Comparison of ENCODE assay signal across 1 cellular context in the genomic region with DNA sequence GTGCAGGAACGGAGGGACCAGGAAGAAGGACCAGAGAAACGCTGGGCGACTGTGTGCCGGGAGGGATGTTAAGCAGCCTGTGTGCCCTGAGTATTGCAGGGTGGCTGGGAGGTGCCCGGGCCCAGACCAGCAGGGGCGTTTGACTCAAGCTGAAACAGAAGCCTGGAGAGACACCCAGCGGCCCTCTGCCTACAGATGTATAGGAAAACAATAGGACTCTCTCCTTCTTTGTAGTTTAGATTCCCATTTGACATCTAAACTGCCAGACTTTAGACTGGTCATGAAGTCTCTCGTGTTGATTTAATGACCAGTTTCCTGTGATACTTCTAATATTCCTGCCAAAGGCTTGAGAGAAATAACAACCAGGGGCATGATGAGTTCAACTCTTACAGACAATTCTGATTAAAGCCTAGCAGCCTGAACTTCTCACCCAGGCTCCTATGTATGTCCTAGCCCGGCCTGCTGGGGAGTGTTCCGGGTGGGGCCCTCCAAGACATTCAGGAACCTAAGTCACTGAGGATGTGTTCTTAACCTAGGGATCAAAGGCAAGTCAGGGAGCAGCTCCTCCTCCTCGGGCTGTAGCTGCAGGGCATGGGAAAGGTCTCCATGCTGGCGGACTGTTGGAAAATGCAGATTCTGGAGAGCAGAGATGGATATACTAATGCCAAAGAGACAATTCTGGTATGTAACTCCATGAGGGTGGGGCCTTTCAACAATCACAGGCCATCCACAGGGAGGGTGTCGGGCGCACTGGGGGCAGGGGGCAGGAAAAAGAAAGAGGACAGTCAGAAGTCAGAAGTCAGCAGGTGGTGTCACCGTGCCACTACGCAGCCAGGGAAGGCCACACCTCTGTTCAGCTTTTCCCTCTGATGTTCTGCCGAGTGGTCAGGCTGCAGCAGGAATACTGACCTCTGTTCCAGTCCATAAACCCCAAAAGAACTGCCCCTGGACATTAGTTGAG.
TF ChIP-seq lines count a peak whose summit lies in the region.

No MANE protein-coding gene starts in this region.

TF ChIP-seq in GM12878, 131 proteins besides CTCF, POLR2A, EP300 and RAD21 (continued from another document):
- TF ChIP-seq, protein P1, sequence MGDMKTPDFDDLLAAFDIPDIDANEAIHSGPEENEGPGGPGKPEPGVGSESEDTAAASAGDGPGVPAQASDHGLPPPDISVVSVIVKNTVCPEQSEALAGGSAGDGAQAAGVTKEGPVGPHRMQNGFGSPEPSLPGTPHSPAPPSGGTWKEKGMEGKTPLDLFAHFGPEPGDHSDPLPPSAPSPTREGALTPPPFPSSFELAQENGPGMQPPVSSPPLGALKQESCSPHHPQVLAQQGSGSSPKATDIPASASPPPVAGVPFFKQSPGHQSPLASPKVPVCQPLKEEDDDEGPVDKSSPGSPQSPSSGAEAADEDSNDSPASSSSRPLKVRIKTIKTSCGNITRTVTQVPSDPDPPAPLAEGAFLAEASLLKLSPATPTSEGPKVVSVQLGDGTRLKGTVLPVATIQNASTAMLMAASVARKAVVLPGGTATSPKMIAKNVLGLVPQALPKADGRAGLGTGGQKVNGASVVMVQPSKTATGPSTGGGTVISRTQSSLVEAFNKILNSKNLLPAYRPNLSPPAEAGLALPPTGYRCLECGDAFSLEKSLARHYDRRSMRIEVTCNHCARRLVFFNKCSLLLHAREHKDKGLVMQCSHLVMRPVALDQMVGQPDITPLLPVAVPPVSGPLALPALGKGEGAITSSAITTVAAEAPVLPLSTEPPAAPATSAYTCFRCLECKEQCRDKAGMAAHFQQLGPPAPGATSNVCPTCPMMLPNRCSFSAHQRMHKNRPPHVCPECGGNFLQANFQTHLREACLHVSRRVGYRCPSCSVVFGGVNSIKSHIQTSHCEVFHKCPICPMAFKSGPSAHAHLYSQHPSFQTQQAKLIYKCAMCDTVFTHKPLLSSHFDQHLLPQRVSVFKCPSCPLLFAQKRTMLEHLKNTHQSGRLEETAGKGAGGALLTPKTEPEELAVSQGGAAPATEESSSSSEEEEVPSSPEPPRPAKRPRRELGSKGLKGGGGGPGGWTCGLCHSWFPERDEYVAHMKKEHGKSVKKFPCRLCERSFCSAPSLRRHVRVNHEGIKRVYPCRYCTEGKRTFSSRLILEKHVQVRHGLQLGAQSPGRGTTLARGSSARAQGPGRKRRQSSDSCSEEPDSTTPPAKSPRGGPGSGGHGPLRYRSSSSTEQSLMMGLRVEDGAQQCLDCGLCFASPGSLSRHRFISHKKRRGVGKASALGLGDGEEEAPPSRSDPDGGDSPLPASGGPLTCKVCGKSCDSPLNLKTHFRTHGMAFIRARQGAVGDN (IDR thresholded peaks at IDR 0.05) = 0 out of 2 replicates have a peak, but pooled peaks have one; percentile 19
TF ChIP-seq in GM12878: peak in this region for 1.
